In the genomic region with DNA sequence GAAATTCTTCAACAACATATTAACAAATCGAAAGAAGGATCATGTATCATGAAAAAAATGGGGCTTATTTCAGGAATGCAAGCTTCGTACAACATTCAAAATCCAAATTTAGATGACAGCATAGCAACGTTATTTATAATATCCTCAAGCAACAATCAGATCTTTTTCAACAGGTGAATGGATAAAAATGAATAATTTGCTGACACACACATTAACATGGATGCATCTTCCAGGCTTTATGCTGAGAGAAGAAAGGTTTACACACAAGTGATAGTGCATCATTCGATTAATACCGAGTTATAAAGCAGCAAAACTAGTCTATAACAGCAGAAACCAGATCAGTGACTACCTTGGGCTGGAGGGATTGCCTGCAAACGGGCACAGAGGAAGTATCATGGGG, we compare ENCODE assay signal across 29 cellular contexts.
"Had no signal": no experiment of that assay in that cellular context is flagged by ENCODE, and none has a peak within 500 bp of the region (broad histone marks: within the 10 kb centered on the region; RNA-seq: fewer than 3 reads in every experiment).

No MANE protein-coding gene starts in this region.

- H3K27ac Mint-ChIP-seq: naive B cell; natural killer cell treated with Interleukin-12 subunit alpha and Interleukin-12 subunit beta and Interleukin-15 and Interleukin-18, amount 100 ng/mL, for 72 hours; nephron progenitor cell; stimulated activated memory B cell treated with anti-CD40 and anti-IgM and Interleukin-4, amounts not matched to agents 10 μg/mL and 1 μg/mL and 100 μg/mL, for 72 hours; stimulated activated naive CD8-positive, alpha-beta T cell treated with anti-CD3 and anti-CD28 coated beads, Interleukin-15, amount 100 ng/mL, for 72 hours; type B pancreatic cell had no signal

- FAIRE-seq: pancreas, small intestine had no signal

- H3K9me3 ChIP-seq: neutrophil, pancreas, prostate gland, suprapubic skin, testis, transverse colon, upper lobe of right lung, uterus had no signal

- H3K36me3 ChIP-seq: neutrophil, pancreas, prostate gland, right atrium auricular region, suprapubic skin, tibial artery, transverse colon, upper lobe of right lung, uterus had no signal

- H3K36me3 Mint-ChIP-seq: stimulated activated memory B cell treated with anti-CD40 and anti-IgM and Interleukin-4, amounts not matched to agents 10 μg/mL and 1 μg/mL and 100 μg/mL, for 72 hours had no signal

- H3K4me3 Mint-ChIP-seq: naive B cell; naive thymus-derived CD8-positive, alpha-beta T cell; natural killer cell treated with Interleukin-12 subunit alpha and Interleukin-12 subunit beta and Interleukin-15 and Interleukin-18, amount 100 ng/mL, for 72 hours; nephron progenitor cell; neural crest cell; stimulated activated memory B cell treated with anti-CD40 and anti-IgM and Interleukin-4, amounts not matched to agents 10 μg/mL and 1 μg/mL and 100 μg/mL, for 72 hours; stimulated activated naive CD8-positive, alpha-beta T cell treated with anti-CD3 and anti-CD28 coated beads, Interleukin-15, amount 100 ng/mL, for 72 hours; type B pancreatic cell had no signal

- H3K27me3 ChIP-seq: neutrophil, pancreas, right atrium auricular region, suprapubic skin, testis, tibial artery, transverse colon, upper lobe of right lung, uterus had no signal

- ATAC-seq: naive thymus-derived CD8-positive, alpha-beta T cell; natural killer cell treated with Interleukin-12 subunit alpha and Interleukin-12 subunit beta and Interleukin-15 and Interleukin-18, amount 100 ng/mL, for 72 hours; pancreas; sciatic nerve; stimulated activated memory B cell treated with anti-CD40 and anti-IgM and Interleukin-4, amounts not matched to agents 10 μg/mL and 1 μg/mL and 100 μg/mL, for 72 hours; stimulated activated naive CD8-positive, alpha-beta T cell treated with anti-CD3 and anti-CD28 coated beads, Interleukin-15, amount 100 ng/mL, for 72 hours; stimulated activated naive CD8-positive, alpha-beta T cell treated with anti-CD3 and anti-CD28 coated beads, Interleukin-15, Interleukin-2, amounts not matched to agents 100 U/mL and 50 U/mL, for 24 hours; upper lobe of right lung had no signal

- H3K4me3 ChIP-seq: pancreas, prostate gland, right atrium auricular region, suprapubic skin, testis, tibial artery, transverse colon, upper lobe of right lung, uterus had no signal

- H3K27ac ChIP-seq: neutrophil, pancreas, prostate gland, right atrium auricular region, suprapubic skin, testis, tibial artery, transverse colon, upper lobe of right lung, uterus had no signal

- H3K4me1 ChIP-seq: pancreas, prostate gland, right atrium auricular region, suprapubic skin, testis, tibial artery, transverse colon, upper lobe of right lung, uterus had no signal

- DNase-seq: naive B cell; naive thymus-derived CD8-positive, alpha-beta T cell; nephron progenitor cell; nucleus accumbens; pancreas; retina; small intestine; stimulated activated CD4-positive, alpha-beta T cell treated with anti-CD3 and anti-CD28 coated beads, Interleukin-15, amount 100 ng/mL, for 24 hours; stimulated activated CD4-positive, alpha-beta T cell treated with anti-CD3 and anti-CD28 coated beads, Interleukin-2, amount 100 ng/mL, for 24 hours; stimulated activated CD4-positive, alpha-beta T cell treated with anti-CD3 and anti-CD28 coated beads, Interleukin-2, amount 100 ng/mL, for 48 hours; stimulated activated CD4-positive, alpha-beta T cell treated with anti-CD3 and anti-CD28 coated beads, Interleukin-4, amount 100 ng/mL, for 24 hours; stimulated activated naive CD4-positive, alpha-beta T cell; stimulated activated naive CD8-positive, alpha-beta T cell treated with anti-CD3 and anti-CD28 coated beads, Interleukin-15, amount 100 ng/mL, for 72 hours; stimulated activated naive CD8-positive, alpha-beta T cell treated with anti-CD3 and anti-CD28 coated beads, Interleukin-15, Interleukin-2, amounts not matched to agents 100 U/mL and 50 U/mL, for 24 hours; substantia nigra; testis; tibial artery; transverse colon; upper lobe of right lung; uterus had no signal

- H3K4me1 Mint-ChIP-seq: naive thymus-derived CD8-positive, alpha-beta T cell; nephron progenitor cell; neural crest cell; stimulated activated memory B cell treated with anti-CD40 and anti-IgM and Interleukin-4, amounts not matched to agents 10 μg/mL and 1 μg/mL and 100 μg/mL, for 72 hours; stimulated activated naive CD8-positive, alpha-beta T cell treated with anti-CD3 and anti-CD28 coated beads, Interleukin-15, amount 100 ng/mL, for 72 hours had no signal
